In the genomic region with DNA sequence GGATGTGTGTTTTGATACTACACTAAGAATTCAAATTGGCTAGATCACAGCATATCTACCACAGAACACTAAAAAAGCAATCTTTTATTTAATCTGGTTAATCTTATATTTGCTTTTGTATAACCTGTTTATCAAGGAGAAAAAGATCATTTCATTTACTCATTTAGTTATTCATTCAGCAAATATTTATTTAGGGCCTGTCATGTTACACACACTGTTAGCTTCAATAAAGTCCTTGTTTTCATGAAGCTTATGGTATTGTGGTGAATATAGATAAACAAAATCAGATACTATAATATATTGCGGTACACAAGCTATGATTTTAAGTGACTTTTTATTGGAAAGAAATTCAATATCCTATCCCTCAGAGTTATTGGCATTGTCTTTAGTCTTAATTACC, we compare ENCODE assay signal across 17 cellular contexts.
DNase-seq lines count a peak whose midpoint lies in the region; ATAC-seq, FAIRE-seq and TF ChIP-seq lines count a peak whose summit lies in the region.
"Had no signal": no experiment of that assay in that cellular context is flagged by ENCODE, and none has a peak within 500 bp of the region (broad histone marks: within the 10 kb centered on the region; RNA-seq: fewer than 3 reads in every experiment).

No MANE protein-coding gene starts in this region.

- 0 to 26% methylated on average over 1 of the region's 1 CpG for WGBS in pancreas, 2 donors

- ATAC-seq in Panc1: 0 out of 2 replicates have a peak, but pooled peaks have one; percentile 51
- no peak for ATAC-seq in pancreas
- ATAC-seq in GM19397 (IDR thresholded peaks at IDR 0.05; ENCODE audit: unreplicated experiment): no peak
- ATAC-seq: GM23338 had no signal

- in situ Hi-C loops in Panc1 (cut with HindIII; ENCODE audit: low pct_unique_long_range_greater_than_20kb, low sequenced_read_pairs): no loop called here

- no peak for FAIRE-seq in pancreas (lab: Jason Lieb, UNC)
- FAIRE-seq: G401.6, GM12891, GM19239, H54 had no signal

- DNase-seq in SIG-M5 treated with dmso at 0.1 percent for 504 hours (lab: John Stamatoyannopoulos, UW; ENCODE audit: unreplicated experiment) (peak; percentile 1), SIG-M5 (lab: John Stamatoyannopoulos, UW) (no peak), LNCaP clone FGC (ENCODE audit: low read depth) (peak; percentile 21), Panc1 (ENCODE audit: low read depth, low spot score) (no peak), pancreas (no peak), kidney glomerular epithelial cell (lab: John Stamatoyannopoulos, UW) (no peak), PC-9 (no peak)
- DNase-seq: 8988T; CD4-positive, alpha-beta memory T cell; HCEC 1CT had no signal

- H3K9me2 ChIP-seq in PC-9 (ENCODE audit: insufficient read depth): no peaks in the 10 kb centered on the region

- H2AFZ ChIP-seq in PC-9: no peak overlapping the region
- H2AFZ ChIP-seq: GM23338 had no signal

- POLR2A ChIA-PET in Panc1 (lab: Charles Lee): no interaction called here
- POLR2A ChIA-PET in PC-9 (lab: Charles Lee; ENCODE audit: unreplicated experiment): no interaction called here

- H3K4me1 ChIP-seq in Panc1 (ENCODE audit: control insufficient read depth, insufficient read depth, low read length): no peaks in the 10 kb centered on the region
- H3K4me1 ChIP-seq in pancreas: no peaks in the 10 kb centered on the region
- H3K4me1 ChIP-seq in PC-9 (replicated peaks; ENCODE audit: insufficient read depth): no peaks in the 10 kb centered on the region
- H3K4me1 ChIP-seq: BLaER1 had no signal

- BruUV-seq in Panc1 (replicated peaks; lab: Mats Ljungman, UMichigan) (no TSS peak), PC-9 (replicated peaks; lab: Mats Ljungman, UMichigan) (no TSS peak)

- H3K4me3 ChIP-seq in LNCaP clone FGC (ENCODE audit: low read depth, low read length): no peak overlapping the region
- no peak overlapping the region for H3K4me3 ChIP-seq in Panc1 (ENCODE audit: low read depth in 2 of 2, low read length in 2 of 2)
- no peak overlapping the region for H3K4me3 ChIP-seq in pancreas
- H3K4me3 ChIP-seq in PC-9: no peak overlapping the region
- H3K4me3 ChIP-seq: BLaER1, GM23338 had no signal

- TF ChIP-seq CTCF in LNCaP clone FGC (IDR thresholded peaks at IDR 0.05; ENCODE audit: control insufficient read depth, extremely low read depth, insufficient read depth) (no peak), Panc1 (IDR thresholded peaks at IDR 0.05) (no peak), pancreas (IDR thresholded peaks at IDR 0.05) (no peak), PC-9 (conservative IDR thresholded peaks at IDR 0.05) (no peak)

- H3K4me2 ChIP-seq in PC-9: no peak overlapping the region
- H3K4me2 ChIP-seq: BLaER1, GM23338 had no signal

- no peaks in the 10 kb centered on the region for H3K36me3 ChIP-seq in Panc1 (ENCODE audit: control insufficient read depth, insufficient read depth, low read length)
- H3K36me3 ChIP-seq in pancreas: no peaks in the 10 kb centered on the region
- H3K36me3 ChIP-seq in PC-9 (ENCODE audit: low read depth): no peaks in the 10 kb centered on the region
- H3K36me3 ChIP-seq: BLaER1 had no signal

- H3K27ac ChIP-seq in Panc1 (ENCODE audit: low read length) (no peak overlapping the region), pancreas (no peak overlapping the region), PC-9 (no peak overlapping the region)
- H3K27ac ChIP-seq: BLaER1 had no signal

- no peaks in the 10 kb centered on the region for H3K27me3 ChIP-seq in Panc1 (ENCODE audit: control insufficient read depth, insufficient read depth, low read length)
- no peaks in the 10 kb centered on the region for H3K27me3 ChIP-seq in pancreas
- H3K27me3 ChIP-seq in PC-9 (ENCODE audit: insufficient read depth, low read depth): no peaks in the 10 kb centered on the region
- H3K27me3 ChIP-seq: BLaER1 had no signal

- no peaks in the 10 kb centered on the region for H4K20me1 ChIP-seq in PC-9 (ENCODE audit: insufficient read depth)
- H4K20me1 ChIP-seq: BLaER1 had no signal

- no peaks in the 10 kb centered on the region for H3K79me2 ChIP-seq in PC-9 (ENCODE audit: low read depth)

- H3K9me3 ChIP-seq in Panc1 (ENCODE audit: control insufficient read depth, insufficient read depth, low read depth, low read length) (no peaks in the 10 kb centered on the region), pancreas (no peaks in the 10 kb centered on the region), PC-9 (ENCODE audit: insufficient read depth, low read depth) (no peaks in the 10 kb centered on the region)
- H3K9me3 ChIP-seq: BLaER1 had no signal

- intact Hi-C loops in Panc1 (cut with micrococcal nuclease; ENCODE audit: unreplicated experiment): no loop called here
- intact Hi-C loops in pancreas (cut with DNase I): no loop called here
- intact Hi-C loops in PC-9 (cut with micrococcal nuclease; ENCODE audit: unreplicated experiment): no loop called here

- no peaks in the 10 kb centered on the region for H3F3A ChIP-seq in PC-9 (ENCODE audit: insufficient read depth, low read depth)

- CTCF ChIA-PET in Panc1 (lab: Charles Lee) (no interaction called here), PC-9 (lab: Charles Lee) (no interaction called here)

Comparison
In these comparisons a context has a peak if more than half of its experiments do, and no peak if none do; other contexts are left out.
1. DNase-seq: peak in SIG-M5 treated with dmso at 0.1 percent for 504 hours (single experiment) and LNCaP clone FGC (single experiment); none in SIG-M5 (single experiment), Panc1 (single experiment), pancreas (0 of 6), kidney glomerular epithelial cell (single experiment) and PC-9 (0 of 2).